Comparison of ENCODE assay signal across 18 cellular contexts in the genomic region with DNA sequence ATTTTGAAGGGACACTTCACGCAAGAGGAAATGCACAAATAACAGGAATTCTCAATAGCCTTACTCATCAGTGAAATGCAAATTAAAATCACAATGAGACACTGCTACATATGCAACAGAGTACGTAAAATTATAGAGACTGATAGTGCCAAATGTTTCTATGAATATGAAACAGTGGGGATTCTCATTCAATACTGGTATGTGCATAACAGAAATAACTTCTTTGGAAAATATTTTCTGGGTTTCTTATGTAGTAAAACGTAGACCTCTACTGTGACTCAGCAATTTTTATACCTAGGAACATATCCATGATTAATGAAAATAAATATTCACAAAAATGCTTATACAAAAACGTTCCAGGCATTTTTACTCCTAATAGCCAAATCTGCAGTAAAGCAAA.
DNase-seq lines count a peak whose midpoint lies in the region; ATAC-seq, FAIRE-seq and TF ChIP-seq lines count a peak whose summit lies in the region.
"Had no signal": no experiment of that assay in that cellular context is flagged by ENCODE, and none has a peak within 500 bp of the region (broad histone marks: within the 10 kb centered on the region; RNA-seq: fewer than 3 reads in every experiment).

No MANE protein-coding gene starts in this region.

- H3K4me2 ChIP-seq in A549 (no peak overlapping the region; the same call in 2 of the 3 replicates), fibroblast of lung (ENCODE audit: extremely low read depth, insufficient read depth, low read length) (no peak overlapping the region)

- WGBS in A549 (ENCODE audit: missing lambda C conversion rate) = 18% methylated on average over 4 of the region's 4 CpGs

- no peaks in the 10 kb centered on the region for H4K20me1 ChIP-seq in fibroblast of lung (ENCODE audit: control insufficient read depth, extremely low read depth, insufficient read depth, low read length)

- no peaks in the 10 kb centered on the region for H3K36me3 ChIP-seq in fibroblast of lung (ENCODE audit: control insufficient read depth, insufficient read depth, low read length)
- H3K36me3 ChIP-seq: HAP-1 had no signal

- H2AFZ ChIP-seq in fibroblast of lung (ENCODE audit: low read length) = no peak overlapping the region

- H3K4me1 ChIP-seq in A549 = 0 out of 3 replicates have a peak, but pooled peaks cover 3% of the 10 kb centered on the region
- H3K4me1 ChIP-seq in fibroblast of lung (ENCODE audit: control insufficient read depth, extremely low read depth, insufficient read depth, low read length) = no peaks in the 10 kb centered on the region

- CTCF ChIA-PET in A549 (lab: Yijun Ruan, JAX) = no interaction called here
- CTCF ChIA-PET in GM10248 (lab: Yijun Ruan, JAX) = no interaction called here

- H3K27ac ChIP-seq in A549 (no peak overlapping the region), fibroblast of lung (ENCODE audit: insufficient read depth, low read length) (no peak overlapping the region)
- H3K27ac ChIP-seq: RWPE1 had no signal

- H3K79me2 ChIP-seq in fibroblast of lung (ENCODE audit: control insufficient read depth, insufficient read depth, low read length) = no peaks in the 10 kb centered on the region

- H3K27me3 ChIP-seq in fibroblast of lung (ENCODE audit: control insufficient read depth, insufficient read depth, low read length) = no peaks in the 10 kb centered on the region

- no peak for FAIRE-seq in A549 (lab: Jason Lieb, UNC)

- TF ChIP-seq EP300 in A549 (IDR thresholded peaks at IDR 0.05) = no peak

- no peak for TF ChIP-seq RAD21 in A549 (conservative IDR thresholded peaks at IDR 0.05 in 1 of 2, IDR thresholded peaks at IDR 0.05 in 1 of 2)

- no peaks in the 10 kb centered on the region for H3K9me3 ChIP-seq in A549
- no peaks in the 10 kb centered on the region for H3K9me3 ChIP-seq in fibroblast of lung (ENCODE audit: control insufficient read depth, insufficient read depth, low read depth, low read length)
- H3K9me3 ChIP-seq: HAP-1 had no signal

- DNase-seq in A549 (ENCODE audit: low read depth in 1 of 2, low spot score in 1 of 2) (no peak), HT1080 (ENCODE audit: low read depth) (peak; percentile 14), amniotic epithelial cell (ENCODE audit: low read depth) (peak; percentile 20), fibroblast of lung (ENCODE audit: low read depth in 2 of 2) (peak; percentile 16 to 61), GM10248 (ENCODE audit: extremely low spot score) (no peak), SKM-1 treated with dmso at 0.1 percent for 144 hours (lab: John Stamatoyannopoulos, UW; ENCODE audit: unreplicated experiment) (no peak), Ammon's horn (ENCODE audit: low spot score) (no peak)
- DNase-seq: ACHN, AML-193, COR-L47, GF-D8, NCI-H1417 treated with DMSO at 0.1 percent for 48 hours, NCI-H1930, NCI-H2171, NCI-H446 had no signal

- no peak overlapping the region for H3K4me3 ChIP-seq in A549
- no peak overlapping the region for H3K4me3 ChIP-seq in fibroblast of lung (replicated peaks in 1 of 4; ENCODE audit: control extremely low read depth in 1 of 4, insufficient read depth in 1 of 4, low read depth in 3 of 4, low read length in 4 of 4)
- H3K4me3 ChIP-seq: HAP-1 had no signal

- POLR2A ChIA-PET in A549 (lab: Yijun Ruan, JAX) = no interaction called here
- POLR2A ChIA-PET in GM10248 (lab: Yijun Ruan, JAX) = no interaction called here

- no peak overlapping the region for H3K9ac ChIP-seq in fibroblast of lung (ENCODE audit: insufficient read depth, low read length)

- no peak for ATAC-seq in A549
- no peak for ATAC-seq in GM19324 (IDR thresholded peaks at IDR 0.05; ENCODE audit: low FRiP score, unreplicated experiment)

- no peak for TF ChIP-seq POLR2A in A549 (IDR thresholded peaks at IDR 0.05; ENCODE audit: low read length)

- no peak for TF ChIP-seq CTCF in A549 (IDR thresholded peaks at IDR 0.05)
- TF ChIP-seq CTCF in fibroblast of lung (conservative IDR thresholded peaks at IDR 0.05 in 1 of 2, IDR thresholded peaks at IDR 0.05 in 1 of 2; ENCODE audit: low read depth in 1 of 2, low read length in 2 of 2) = no peak
- TF ChIP-seq CTCF in GM10248 (IDR thresholded peaks at IDR 0.05; ENCODE audit: control extremely low read depth, extremely low read depth, low read depth, missing control alignments) = no peak

TF ChIP-seq in A549, 52 proteins besides CTCF, POLR2A, EP300 and RAD21:
- TF ChIP-seq CEBPB (IDR thresholded peaks at IDR 0.05) = no peak
- TF ChIP-seq CHD4 (IDR thresholded peaks at IDR 0.05; ENCODE audit: borderline replicate concordance) = no peak
- TF ChIP-seq, protein P1, sequence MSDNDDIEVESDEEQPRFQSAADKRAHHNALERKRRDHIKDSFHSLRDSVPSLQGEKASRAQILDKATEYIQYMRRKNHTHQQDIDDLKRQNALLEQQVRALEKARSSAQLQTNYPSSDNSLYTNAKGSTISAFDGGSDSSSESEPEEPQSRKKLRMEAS (IDR thresholded peaks at IDR 0.05) = no peak
- no peak for TF ChIP-seq HEYL (CRISPR knock-in tag; IDR thresholded peaks at IDR 0.05)
- no peak for TF ChIP-seq BHLHE40 (IDR thresholded peaks at IDR 0.05; ENCODE audit: low read depth, low read length)
- TF ChIP-seq FOSL2 (IDR thresholded peaks at IDR 0.05) = no peak
- TF ChIP-seq FOSL2 (CRISPR knock-in tag; IDR thresholded peaks at IDR 0.05) = no peak
- TF ChIP-seq MAFK (IDR thresholded peaks at IDR 0.05; ENCODE audit: partially characterized antibody) = peak; percentile 78
- no peak for TF ChIP-seq HDAC2 (IDR thresholded peaks at IDR 0.05)
- TF ChIP-seq NR3C1 (IDR thresholded peaks at IDR 0.05) = no peak
- TF ChIP-seq HOXB5 (CRISPR knock-in tag; IDR thresholded peaks at IDR 0.05) = no peak
- no peak for TF ChIP-seq EHMT2 (IDR thresholded peaks at IDR 0.05; ENCODE audit: low read depth)
- TF ChIP-seq HOXA7 (CRISPR knock-in tag; IDR thresholded peaks at IDR 0.05) = no peak
- no peak for TF ChIP-seq PHF8 (IDR thresholded peaks at IDR 0.05; ENCODE audit: borderline replicate concordance, low read depth)
- TF ChIP-seq NFE2L2 (conservative IDR thresholded peaks at IDR 0.05; ENCODE audit: low read length) = peak; percentile 90
- TF ChIP-seq, protein P2, sequence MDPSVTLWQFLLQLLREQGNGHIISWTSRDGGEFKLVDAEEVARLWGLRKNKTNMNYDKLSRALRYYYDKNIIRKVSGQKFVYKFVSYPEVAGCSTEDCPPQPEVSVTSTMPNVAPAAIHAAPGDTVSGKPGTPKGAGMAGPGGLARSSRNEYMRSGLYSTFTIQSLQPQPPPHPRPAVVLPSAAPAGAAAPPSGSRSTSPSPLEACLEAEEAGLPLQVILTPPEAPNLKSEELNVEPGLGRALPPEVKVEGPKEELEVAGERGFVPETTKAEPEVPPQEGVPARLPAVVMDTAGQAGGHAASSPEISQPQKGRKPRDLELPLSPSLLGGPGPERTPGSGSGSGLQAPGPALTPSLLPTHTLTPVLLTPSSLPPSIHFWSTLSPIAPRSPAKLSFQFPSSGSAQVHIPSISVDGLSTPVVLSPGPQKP (IDR thresholded peaks at IDR 0.05; ENCODE audit: low read depth, low read length) = no peak

Comparison
In these comparisons a context has a peak if more than half of its experiments do, and no peak if none do; other contexts are left out.
1. DNase-seq: peak in HT1080 (single experiment), amniotic epithelial cell (single experiment) and fibroblast of lung (2 of 2); none in A549 (0 of 2), GM10248 (single experiment), SKM-1 treated with dmso at 0.1 percent for 144 hours (single experiment) and Ammon's horn (single experiment).